10 cellular contexts compared by ENCODE assay signal in genomic region chr6:19839237-19839546, GRCh38. TPM values are rescaled to one million over a fixed set of nuclear protein-coding genes. Genes with fewer than 3 reads are reported as not detected.
DNase-seq lines count a peak whose midpoint lies in the region; ATAC-seq, FAIRE-seq and TF ChIP-seq lines count a peak whose summit lies in the region.
"Had no signal": no experiment of that assay in that cellular context is flagged by ENCODE, and none has a peak within 500 bp of the region (broad histone marks: within the 10 kb centered on the region; RNA-seq: fewer than 3 reads in every experiment).

No MANE protein-coding gene starts in this region.

- no peak for TF ChIP-seq POLR2A in stomach (IDR thresholded peaks at IDR 0.05)
- TF ChIP-seq POLR2A in GM12892 (IDR thresholded peaks at IDR 0.05; ENCODE audit: low read depth, low read length), result no peak

- FAIRE-seq in GM12892 (lab: Jason Lieb, UNC), result no peak

- H3K27ac ChIP-seq in HUES6 (ENCODE audit: low read depth, low read length) (no peak overlapping the region; the same call in 1 of the 2 replicates), liver (ENCODE audit: low read depth in 1 of 2, low read length in 2 of 2) (no peak overlapping the region), stomach (peak overlapping the region; percentile 84 to 95 (median 92))

- H3K4me1 ChIP-seq in HUES6 (ENCODE audit: control insufficient read depth, insufficient read depth, low read length) (peaks cover 35% of the 10 kb centered on the region), liver (ENCODE audit: control insufficient read depth in 4 of 4, insufficient read depth in 4 of 4, low read length in 3 of 4) (peaks cover 13 to 23% (median 20%) of the 10 kb centered on the region in 4 donors), stomach (peaks cover 0 to 38% (median 18%) of the 10 kb centered on the region in 4 donors)

- no peak for TF ChIP-seq EP300 in stomach (IDR thresholded peaks at IDR 0.05)

- DNase-seq in cardiac fibroblast (ENCODE audit: low read depth in 2 of 2) (no peak), stomach (no peak), cortex of kidney (lab: John Stamatoyannopoulos, UW) (no peak), GM12892 (ENCODE audit: insufficient read length) (no peak)
- no peak for DNase-seq in activated CD4-positive, alpha-beta T cell treated with anti-CD3 and anti-CD28 coated beads, Interleukin-2, amount 50 U/mL, for 48 hours
- DNase-seq: activated gamma-delta T cell treated with Interleukin-2 at 50 U/mL for 16 hours, SW 1271 had no signal

- peak overlapping the region; percentile 94 for H3K9ac ChIP-seq in HUES6 (ENCODE audit: low read length)
- H3K9ac ChIP-seq in liver (ENCODE audit: low read depth in 1 of 2, low read length in 2 of 2), result no peak overlapping the region

- 15% methylated on average over 7 of the region's 7 CpGs for WGBS in liver
- 3 to 6% (median 4%) methylated on average over 7 of the region's 7 CpGs for WGBS in stomach, 5 donors

- TF ChIP-seq CTCF in cardiac fibroblast (IDR thresholded peaks at IDR 0.05; ENCODE audit: low read depth, low read length) (no peak), liver (IDR thresholded peaks at IDR 0.05; ENCODE audit: low read depth, low read length, missing input control) (no peak), stomach (IDR thresholded peaks at IDR 0.05) (no peak)

- H3K4me3 ChIP-seq in HUES6 (ENCODE audit: low read depth, low read length) (peak overlapping the region; percentile 87), cardiac fibroblast (replicated peaks in 1 of 2; ENCODE audit: low read depth in 2 of 2, low read length in 2 of 2) (peak overlapping the region; percentile 57 to 90), liver (ENCODE audit: low read depth in 1 of 3, low read length in 3 of 3) (peak overlapping the region in 2 of 3 donors; percentile 60 to 66), stomach (peak overlapping the region; percentile 60 to 80 (median 71))

- H3K27me3 ChIP-seq in HUES6 (ENCODE audit: control insufficient read depth, insufficient read depth, low read length) (peaks cover 15% of the 10 kb centered on the region; the same call in 1 of the 2 replicates), liver (ENCODE audit: control insufficient read depth in 4 of 4, insufficient read depth in 4 of 4, low read length in 3 of 4) (peaks cover 0 to 16% (median 7%) of the 10 kb centered on the region in 4 donors), stomach (peaks cover 0 to 68% (median 15%) of the 10 kb centered on the region in 3 donors)

- no peaks in the 10 kb centered on the region for H3K9me3 ChIP-seq in HUES6 (ENCODE audit: control insufficient read depth, insufficient read depth, low read depth, low read length)
- no peaks in the 10 kb centered on the region for H3K9me3 ChIP-seq in liver (ENCODE audit: control insufficient read depth in 4 of 4, low read length in 3 of 4)
- no peaks in the 10 kb centered on the region for H3K9me3 ChIP-seq in stomach

- no peak for ATAC-seq in HG03280 (IDR thresholded peaks at IDR 0.05; ENCODE audit: unreplicated experiment)

- intact Hi-C loops in stomach (cut with DNase I; ENCODE audit: low total_unique reads), result no loop called here

- H3K36me3 ChIP-seq in HUES6 (ENCODE audit: control insufficient read depth, insufficient read depth, low read length), result no peaks in the 10 kb centered on the region; the same call in 1 of the 2 replicates
- no peaks in the 10 kb centered on the region for H3K36me3 ChIP-seq in liver (ENCODE audit: control insufficient read depth in 4 of 4, insufficient read depth in 3 of 4, low read depth in 1 of 4, low read length in 3 of 4)
- no peaks in the 10 kb centered on the region for H3K36me3 ChIP-seq in stomach

- TF ChIP-seq RAD21 in liver (IDR thresholded peaks at IDR 0.05), result no peak

TF ChIP-seq in liver, 16 proteins besides CTCF, POLR2A, EP300 and RAD21:
- no peak for TF ChIP-seq JUND (IDR thresholded peaks at IDR 0.05)
- TF ChIP-seq GABPA (IDR thresholded peaks at IDR 0.05 in 1 of 2, conservative IDR thresholded peaks at IDR 0.05 in 1 of 2), result no peak
- no peak for TF ChIP-seq FOXA2 (IDR thresholded peaks at IDR 0.05)
- TF ChIP-seq ATF3 (IDR thresholded peaks at IDR 0.05), result no peak
- TF ChIP-seq HNF4G (IDR thresholded peaks at IDR 0.05), result no peak
- TF ChIP-seq EGR1 (IDR thresholded peaks at IDR 0.05; ENCODE audit: low read depth in 2 of 2), result no peak
- TF ChIP-seq, protein P1, sequence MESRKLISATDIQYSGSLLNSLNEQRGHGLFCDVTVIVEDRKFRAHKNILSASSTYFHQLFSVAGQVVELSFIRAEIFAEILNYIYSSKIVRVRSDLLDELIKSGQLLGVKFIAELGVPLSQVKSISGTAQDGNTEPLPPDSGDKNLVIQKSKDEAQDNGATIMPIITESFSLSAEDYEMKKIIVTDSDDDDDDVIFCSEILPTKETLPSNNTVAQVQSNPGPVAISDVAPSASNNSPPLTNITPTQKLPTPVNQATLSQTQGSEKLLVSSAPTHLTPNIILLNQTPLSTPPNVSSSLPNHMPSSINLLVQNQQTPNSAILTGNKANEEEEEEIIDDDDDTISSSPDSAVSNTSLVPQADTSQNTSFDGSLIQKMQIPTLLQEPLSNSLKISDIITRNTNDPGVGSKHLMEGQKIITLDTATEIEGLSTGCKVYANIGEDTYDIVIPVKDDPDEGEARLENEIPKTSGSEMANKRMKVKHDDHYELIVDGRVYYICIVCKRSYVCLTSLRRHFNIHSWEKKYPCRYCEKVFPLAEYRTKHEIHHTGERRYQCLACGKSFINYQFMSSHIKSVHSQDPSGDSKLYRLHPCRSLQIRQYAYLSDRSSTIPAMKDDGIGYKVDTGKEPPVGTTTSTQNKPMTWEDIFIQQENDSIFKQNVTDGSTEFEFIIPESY (IDR thresholded peaks at IDR 0.05), result no peak
- no peak for TF ChIP-seq YY1 (IDR thresholded peaks at IDR 0.05)
- no peak for TF ChIP-seq FOXA1 (IDR thresholded peaks at IDR 0.05)
- TF ChIP-seq NR2F2 (IDR thresholded peaks at IDR 0.05), result no peak

RNA-seq across cellular contexts. Expression of gene ID4, which starts 2.0 kb away (rescaled TPM):
- total RNA-seq in liver, result 1 to 10 TPM; 1.4 to 3.7 TPM
- under 1 TPM; 0.38 to 0.99 TPM for polyA plus RNA-seq in liver
- 10 to 100 TPM in 3 of 5 donors, 1 to 10 TPM in 1, not detected in 1; 5.3 to 86.5 (median 22.8) TPM for total RNA-seq in stomach
- polyA plus RNA-seq in stomach, result 10 to 100 TPM in 2 of 3 donors, 1 to 10 TPM in 1; 7.4 to 18.8 (median 18.2) TPM
- not detected for polyA plus RNA-seq in GM12892 (2012; ENCODE audit: missing spikeins)

Comparison
In these comparisons a context has a peak if more than half of its experiments do, and no peak if none do; other contexts are left out.
1. H3K27ac ChIP-seq: peak in stomach (5 of 5); none in HUES6 (single experiment) and liver (0 of 2).
2. Peak in every context shown above with its lines, with median percentiles within 50 percentile points of each other: H3K4me3 ChIP-seq.